Comparison of ENCODE assay signal across 9 cellular contexts in the genomic region with DNA sequence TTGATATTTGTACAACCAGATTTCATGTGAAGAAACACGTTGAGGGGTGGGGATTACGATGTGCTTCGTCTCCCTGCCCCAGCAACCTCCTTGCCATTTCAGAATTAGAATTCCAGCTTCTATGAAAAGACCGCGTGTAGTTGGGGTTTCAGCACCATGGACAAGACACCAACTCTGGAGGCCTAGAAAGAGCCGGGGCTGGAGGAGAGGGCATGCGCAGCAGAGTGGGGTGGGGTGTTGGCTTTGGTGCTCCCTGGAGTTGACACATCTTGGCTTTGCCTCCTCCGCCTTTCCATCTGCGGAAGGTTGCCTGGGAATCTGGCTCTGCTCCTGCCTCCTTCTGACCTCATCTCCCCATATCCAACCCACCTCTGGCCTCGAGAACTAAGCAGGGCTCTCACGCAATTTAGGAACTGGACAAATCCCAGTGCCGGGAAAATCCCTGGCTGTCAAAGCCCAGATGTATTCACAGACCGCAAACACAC. TPM values are rescaled to one million over a fixed set of nuclear protein-coding genes. Genes with fewer than 3 reads are reported as not detected.
A peak's percentile ranks its signal among the peaks of the same experiment; 100 is the strongest.
DNase-seq lines count a peak whose midpoint lies in the region; ATAC-seq, FAIRE-seq and TF ChIP-seq lines count a peak whose summit lies in the region.
"Had no signal": no experiment of that assay in that cellular context is flagged by ENCODE, and none has a peak within 500 bp of the region (broad histone marks: within the 10 kb centered on the region; RNA-seq: fewer than 3 reads in every experiment).

No MANE protein-coding gene starts in this region.

- no peak overlapping the region for H3K9ac ChIP-seq in astrocyte (ENCODE audit: low read length)

- TF ChIP-seq CTCF in AG04450 (IDR thresholded peaks at IDR 0.05; ENCODE audit: low read depth, low read length) (no peak), astrocyte (IDR thresholded peaks at IDR 0.05; ENCODE audit: insufficient read depth, low read depth, low read length) (no peak)

- CTCF ChIA-PET in AG04450 (lab: Charles Lee): interaction anchor here (0.9 to 1.8 kb wide), 2 partner anchors 15 to 28 kb away, joined by 3 to 13 read pairs; no protein-coding TSS in a partner anchor

- ATAC-seq in HG03460 (IDR thresholded peaks at IDR 0.05; ENCODE audit: unreplicated experiment) (no peak), HG02852 (IDR thresholded peaks at IDR 0.05; ENCODE audit: unreplicated experiment) (no peak)
- no peak for ATAC-seq in natural killer cell treated with Interleukin-12 subunit alpha and Interleukin-12 subunit beta and Interleukin-15 and Interleukin-18, amount 100 ng/mL, for 72 hours

- no peak overlapping the region for H2AFZ ChIP-seq in astrocyte (ENCODE audit: low read depth, low read length)

- POLR2A ChIA-PET in AG04450 (lab: Yijun Ruan, JAX): no interaction called here

- H3K4me3 ChIP-seq in AG04450 (ENCODE audit: low read depth, low read length) (no peak overlapping the region), astrocyte (ENCODE audit: insufficient read depth, low read depth, low read length) (no peak overlapping the region)

- H3K4me2 ChIP-seq in astrocyte (ENCODE audit: low read length): no peak overlapping the region

- peaks cover 2% of the 10 kb centered on the region for H3K9me3 Mint-ChIP-seq in astrocyte (ENCODE audit: unreplicated experiment)
- no peaks in the 10 kb centered on the region for H3K9me3 Mint-ChIP-seq in natural killer cell treated with Interleukin-12 subunit alpha and Interleukin-12 subunit beta and Interleukin-15 and Interleukin-18, amount 100 ng/mL, for 72 hours

- H3K4me3 Mint-ChIP-seq in astrocyte (ENCODE audit: unreplicated experiment): no peak overlapping the region
- H3K4me3 Mint-ChIP-seq in natural killer cell treated with Interleukin-12 subunit alpha and Interleukin-12 subunit beta and Interleukin-15 and Interleukin-18, amount 100 ng/mL, for 72 hours: no peak overlapping the region

- H3K9me3 ChIP-seq in AG04450 (ENCODE audit: control insufficient read depth, insufficient read depth, low read length) (peaks cover 2% of the 10 kb centered on the region; the same call in 1 of the 2 replicates), astrocyte (ENCODE audit: insufficient read depth, low read depth, low read length) (no peaks in the 10 kb centered on the region)

- FAIRE-seq in astrocyte (lab: Jason Lieb, UNC): peak; percentile 68
- FAIRE-seq: endometrium had no signal

- H3K36me3 ChIP-seq in astrocyte (ENCODE audit: insufficient read depth, low read length): no peaks in the 10 kb centered on the region

- no peaks in the 10 kb centered on the region for H3K79me2 ChIP-seq in astrocyte (ENCODE audit: insufficient read depth, low read length)

- H4K20me1 ChIP-seq in astrocyte (ENCODE audit: insufficient read depth, low read length): no peaks in the 10 kb centered on the region

- H3K27ac ChIP-seq in AG04450 (ENCODE audit: low read depth, low read length): no peak overlapping the region
- H3K27ac ChIP-seq in astrocyte (ENCODE audit: low read depth, low read length): no peak overlapping the region

- peaks cover 64% of the 10 kb centered on the region for H3K27me3 Mint-ChIP-seq in astrocyte (ENCODE audit: low read depth, unreplicated experiment)
- peaks cover 0 to 14% of the 10 kb centered on the region in 2 donors for H3K27me3 Mint-ChIP-seq in natural killer cell treated with Interleukin-12 subunit alpha and Interleukin-12 subunit beta and Interleukin-15 and Interleukin-18, amount 100 ng/mL, for 72 hours

- no peaks in the 10 kb centered on the region for H3K4me1 ChIP-seq in astrocyte (ENCODE audit: insufficient read depth, low read length)

- DNase-seq in AG04450 (ENCODE audit: low read depth, low spot score) (peak; percentile 16), HPDE6-E6E7 (ENCODE audit: extremely low spot score) (peak; percentile 58), astrocyte (ENCODE audit: low read depth) (peak; percentile 55), iPS-NIHi11 (ENCODE audit: low spot score) (peak; percentile 94), DMS153 (lab: John Stamatoyannopoulos, UW) (no peak)
- DNase-seq in natural killer cell treated with Interleukin-12 subunit alpha and Interleukin-12 subunit beta and Interleukin-15 and Interleukin-18, amount 100 ng/mL, for 72 hours (ENCODE audit: low spot score): no peak

- H3K27me3 ChIP-seq in AG04450 (ENCODE audit: control insufficient read depth, insufficient read depth, low read length): peaks cover 6% of the 10 kb centered on the region
- peaks cover 10% of the 10 kb centered on the region for H3K27me3 ChIP-seq in astrocyte (ENCODE audit: insufficient read depth, low read length)

- no peaks in the 10 kb centered on the region for H3K4me1 Mint-ChIP-seq in astrocyte (ENCODE audit: low read depth, unreplicated experiment)
- no peaks in the 10 kb centered on the region for H3K4me1 Mint-ChIP-seq in natural killer cell treated with Interleukin-12 subunit alpha and Interleukin-12 subunit beta and Interleukin-15 and Interleukin-18, amount 100 ng/mL, for 72 hours (ENCODE audit: low read depth in 2 of 2)

- H3K27ac Mint-ChIP-seq in astrocyte (ENCODE audit: unreplicated experiment): no peak overlapping the region
- H3K27ac Mint-ChIP-seq in natural killer cell treated with Interleukin-12 subunit alpha and Interleukin-12 subunit beta and Interleukin-15 and Interleukin-18, amount 100 ng/mL, for 72 hours: no peak overlapping the region

- H3K36me3 Mint-ChIP-seq in astrocyte (ENCODE audit: low read depth, unreplicated experiment): no peaks in the 10 kb centered on the region
- H3K36me3 Mint-ChIP-seq in natural killer cell treated with Interleukin-12 subunit alpha and Interleukin-12 subunit beta and Interleukin-15 and Interleukin-18, amount 100 ng/mL, for 72 hours: no peaks in the 10 kb centered on the region

RNA-seq across cellular contexts. Expression of gene HTR6, which starts 11.8 kb away (rescaled TPM):
- not detected in 2 replicates for polyA plus RNA-seq in AG04450 (2011; rRNA removed)
- not detected in 2 replicates for polyA minus RNA-seq in AG04450 (2011; rRNA and poly(A)+ RNA removed)
- total RNA-seq in astrocyte: 0.11 TPM in 1 of 2 replicates, not detected in the other
- total RNA-seq in natural killer cell treated with Interleukin-12 subunit alpha and Interleukin-12 subunit beta and Interleukin-15 and Interleukin-18, amount 100 ng/mL, for 72 hours: not detected

RNA-seq across cellular contexts. Expression of gene NBL1, which starts 32.4 kb away (rescaled TPM):
- polyA plus RNA-seq in AG04450 (2011; rRNA removed): 151 and 234 TPM in 2 replicates
- polyA minus RNA-seq in AG04450 (2011; rRNA and poly(A)+ RNA removed): 159 and 216 TPM in 2 replicates
- 58.3 and 74.8 TPM in 2 replicates for total RNA-seq in astrocyte
- 10 to 100 TPM in 1 of 2 donors, 1 to 10 TPM in 1; 9.3 to 24.4 TPM for total RNA-seq in natural killer cell treated with Interleukin-12 subunit alpha and Interleukin-12 subunit beta and Interleukin-15 and Interleukin-18, amount 100 ng/mL, for 72 hours

Comparison
In these comparisons a context has a peak if more than half of its experiments do, and no peak if none do; other contexts are left out.
1. DNase-seq: peak in AG04450 (single experiment), HPDE6-E6E7 (single experiment), astrocyte (single experiment) and iPS-NIHi11 (single experiment); none in DMS153 (single experiment) and natural killer cell treated with Interleukin-12 subunit alpha and Interleukin-12 subunit beta and Interleukin-15 and Interleukin-18, amount 100 ng/mL, for 72 hours (single experiment).